In genomic region chr19:38233740-38234251, GRCh38 we compare ENCODE assay signal across 8 cellular contexts. TPM values are rescaled to one million over a fixed set of nuclear protein-coding genes. Genes with fewer than 3 reads are reported as not detected.
DNase-seq lines count a peak whose midpoint lies in the region; ATAC-seq and TF ChIP-seq lines count a peak whose summit lies in the region.

No MANE protein-coding gene starts in this region.

- H3K9me3 Mint-ChIP-seq in activated naive CD4-positive, alpha-beta T cell treated with anti-CD3 and anti-CD28 coated beads, Interleukin-2, amount 50 U/mL, for 72 hours, result no peaks in the 10 kb centered on the region

- TF ChIP-seq CTCF in LNCAP (IDR thresholded peaks at IDR 0.05), result peak; percentile 83

- DNase-seq in DMS53 (lab: John Stamatoyannopoulos, UW) (peak; percentile 92), SKM-1 treated with dmso at 0.1 percent for 144 hours (lab: John Stamatoyannopoulos, UW; ENCODE audit: unreplicated experiment) (peak; percentile 67), cardiac septum (ENCODE audit: low spot score) (peak; percentile 89), renal cortical epithelial cell (ENCODE audit: low read depth) (peak; percentile 35)
- peak; percentile 77 to 91 for DNase-seq in activated naive CD4-positive, alpha-beta T cell treated with anti-CD3 and anti-CD28 coated beads, Interleukin-2, amount 50 U/mL, for 72 hours (ENCODE audit: low spot score in 2 of 2)

- peak; percentile 59 to 95 for ATAC-seq in activated naive CD4-positive, alpha-beta T cell treated with anti-CD3 and anti-CD28 coated beads, Interleukin-2, amount 50 U/mL, for 72 hours
- ATAC-seq in HG02884 (IDR thresholded peaks at IDR 0.05; ENCODE audit: unreplicated experiment) (no peak), HG03460 (IDR thresholded peaks at IDR 0.05; ENCODE audit: unreplicated experiment) (no peak)

- intact Hi-C loops in cardiac septum (cut with DNase I), result loop anchor here (2.0 kb wide), 1 partner anchor 101 kb away; the partner anchor contains the start of gene CATSPERG

- H3K36me3 Mint-ChIP-seq in activated naive CD4-positive, alpha-beta T cell treated with anti-CD3 and anti-CD28 coated beads, Interleukin-2, amount 50 U/mL, for 72 hours, result no peaks in the 10 kb centered on the region

- H3K27ac Mint-ChIP-seq in activated naive CD4-positive, alpha-beta T cell treated with anti-CD3 and anti-CD28 coated beads, Interleukin-2, amount 50 U/mL, for 72 hours, result no peak overlapping the region

RNA-seq across cellular contexts. Expression of gene DPF1, which starts 9.8 kb away (rescaled TPM):
- 1 to 10 TPM in 1 of 2 donors, not detected in 1; 2.1 TPM for total RNA-seq in activated naive CD4-positive, alpha-beta T cell treated with anti-CD3 and anti-CD28 coated beads, Interleukin-2, amount 50 U/mL, for 72 hours
- 0.51 TPM for total RNA-seq in cardiac septum
- 0.10 TPM in 1 of 2 replicates, not detected in the other for total RNA-seq in renal cortical epithelial cell

RNA-seq across cellular contexts. Expression of gene PPP1R14A, which starts 22.4 kb away (rescaled TPM):
- total RNA-seq in activated naive CD4-positive, alpha-beta T cell treated with anti-CD3 and anti-CD28 coated beads, Interleukin-2, amount 50 U/mL, for 72 hours, result under 1 TPM; 0.46 to 0.74 TPM
- 23.9 TPM for total RNA-seq in cardiac septum
- 0.75 and 4.5 TPM in 2 replicates for total RNA-seq in renal cortical epithelial cell

RNA-seq across cellular contexts. Expression of gene SPINT2, which starts 30.6 kb away (rescaled TPM):
- 100 to 1,000 TPM in 1 of 2 donors, 10 to 100 TPM in 1; 43.0 to 101 TPM for total RNA-seq in activated naive CD4-positive, alpha-beta T cell treated with anti-CD3 and anti-CD28 coated beads, Interleukin-2, amount 50 U/mL, for 72 hours
- total RNA-seq in cardiac septum (17.3 TPM), renal cortical epithelial cell (535 and 1,121 TPM in 2 replicates)

Comparison
In these comparisons a context has a peak if more than half of its experiments do, and no peak if none do; other contexts are left out.
1. DNase-seq: peak in every context shown above with its lines; median percentile 92 in DMS53; 89 in cardiac septum; 84 in activated naive CD4-positive, alpha-beta T cell treated with anti-CD3 and anti-CD28 coated beads, Interleukin-2, amount 50 U/mL, for 72 hours; 67 in SKM-1 treated with dmso at 0.1 percent for 144 hours; 35 in renal cortical epithelial cell.
2. ATAC-seq: peak in activated naive CD4-positive, alpha-beta T cell treated with anti-CD3 and anti-CD28 coated beads, Interleukin-2, amount 50 U/mL, for 72 hours (2 of 2); none in HG02884 (single experiment) and HG03460 (single experiment).